Comparison of ENCODE assay signal across 9 cellular contexts in the genomic region with DNA sequence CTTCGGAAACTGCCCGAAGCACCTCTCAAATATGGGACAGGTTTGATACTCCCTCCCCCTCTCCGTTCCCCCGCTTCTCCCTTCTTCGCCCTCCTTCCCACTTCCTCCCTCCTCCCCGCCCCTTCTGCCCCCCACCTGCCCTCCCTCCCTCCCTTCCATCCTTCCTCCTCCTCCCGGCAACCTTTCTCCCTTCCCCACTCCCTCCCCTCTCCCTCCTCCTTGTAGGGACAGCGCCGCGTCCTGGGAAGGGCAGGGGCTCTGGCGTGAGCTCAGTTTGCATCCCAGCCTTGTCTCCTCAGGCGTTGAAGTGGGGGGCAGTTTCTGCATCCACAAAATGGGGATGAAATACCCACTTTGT. TPM values are rescaled to one million over a fixed set of nuclear protein-coding genes. Genes with fewer than 3 reads are reported as not detected.
DNase-seq lines count a peak whose midpoint lies in the region; ATAC-seq, FAIRE-seq and TF ChIP-seq lines count a peak whose summit lies in the region.
"Had no signal": no experiment of that assay in that cellular context is flagged by ENCODE, and none has a peak within 500 bp of the region (broad histone marks: within the 10 kb centered on the region; RNA-seq: fewer than 3 reads in every experiment).

No MANE protein-coding gene starts in this region.

- no peak overlapping the region for H4K5ac ChIP-seq in H9 (ENCODE audit: insufficient read length, low read depth, low read length)

- H3K4me1 Mint-ChIP-seq in Caco-2 (ENCODE audit: low read depth, unreplicated experiment) = no peaks in the 10 kb centered on the region
- peaks cover 25 to 33% of the 10 kb centered on the region in 2 experiments for H3K4me1 Mint-ChIP-seq in H9
- peaks cover 29% of the 10 kb centered on the region for H3K4me1 Mint-ChIP-seq in mesothelial cell of epicardium
- peaks cover 8% of the 10 kb centered on the region for H3K4me1 Mint-ChIP-seq in CD8-positive, alpha-beta T cell (ENCODE audit: low read depth)

- FAIRE-seq in GM12878 (lab: Jason Lieb, UNC) (no peak), urothelium cell line (lab: Jason Lieb, UNC) (no peak)

- H3K27ac Mint-ChIP-seq in Caco-2 (ENCODE audit: unreplicated experiment) (no peak overlapping the region), H9 (peak overlapping the region in 1 of 3 experiments; percentile 92; a peak in 2 of 7 replicates), mesothelial cell of epicardium (no peak overlapping the region)
- no peak overlapping the region for H3K27ac Mint-ChIP-seq in CD8-positive, alpha-beta T cell

- H2BK20ac ChIP-seq in H9 (ENCODE audit: low read depth, low read length, poor library complexity, severe bottlenecking) = no peak overlapping the region

- H2BK15ac ChIP-seq in H9 (ENCODE audit: low read depth, low read length) = no peak overlapping the region

- no peak overlapping the region for H2BK12ac ChIP-seq in H9 (ENCODE audit: insufficient read length, low read depth, low read length)

- no peak overlapping the region for H3K4ac ChIP-seq in H9 (ENCODE audit: low read depth, low read length)

- SMC1A ChIA-PET in GM12878 (lab: Charles Lee; ENCODE audit: uncharacterized antibody, unreplicated experiment) = interaction anchor here (0.7 to 7.1 kb wide), 13 partner anchors 16 to 272 kb away, joined by 3 to 132 read pairs (median 4); no protein-coding TSS in a partner anchor

- no peaks in the 10 kb centered on the region for H3K9me3 ChIP-seq in Caco-2
- no peaks in the 10 kb centered on the region for H3K9me3 ChIP-seq in H9 (ENCODE audit: control insufficient read depth, low read depth, low read length)
- H3K9me3 ChIP-seq in GM12878 (replicated peaks; ENCODE audit: control insufficient read depth, insufficient read depth, low read length) = no peaks in the 10 kb centered on the region
- H3K9me3 ChIP-seq in CD8-positive, alpha-beta T cell (ENCODE audit: low read length) = no peaks in the 10 kb centered on the region

- no peak overlapping the region for H4K8ac ChIP-seq in H9 (replicated peaks; ENCODE audit: insufficient read length, low read depth, low read length)

- CTCF ChIA-PET in Caco-2 (lab: Charles Lee) = interaction anchor here (0.6 to 1.1 kb wide), 2 partner anchors 165 to 491 kb away, joined by 3 read pairs; a partner anchor contains a TSS
- CTCF ChIA-PET in GM12878 (lab: Yijun Ruan, JAX) = interaction anchor here (0.8 to 11.9 kb wide), 17 partner anchors 14 to 498 kb away, joined by 3 to 133 read pairs (median 3); a partner anchor contains a TSS
- CTCF ChIA-PET in CD8-positive, alpha-beta T cell (lab: Charles Lee) = interaction anchor here (0.7 to 6.7 kb wide), 11 partner anchors 9 to 471 kb away, joined by 3 to 63 read pairs (median 5); a partner anchor contains a TSS

- no peak overlapping the region for H3T11ph ChIP-seq in H9 (ENCODE audit: low read length)

- H3K4me3 Mint-ChIP-seq in Caco-2 (ENCODE audit: unreplicated experiment) (peak overlapping the region; percentile 33), H9 (peak overlapping the region; percentile 72 to 87), mesothelial cell of epicardium (peak overlapping the region; percentile 71)
- no peak overlapping the region for H3K4me3 Mint-ChIP-seq in CD8-positive, alpha-beta T cell

- H3K18ac ChIP-seq in H9 (ENCODE audit: insufficient read length, low read depth, low read length) = no peak overlapping the region

- H3K79me1 ChIP-seq in H9 (ENCODE audit: insufficient read depth, low read depth, low read length, poor library complexity, severe bottlenecking) = no peaks in the 10 kb centered on the region

- BruUV-seq in Caco-2 (replicated peaks; lab: Mats Ljungman, UMichigan) = no TSS peak
- no TSS peak for BruUV-seq in GM12878 (replicated peaks; lab: Mats Ljungman, UMichigan)

- H3K9ac ChIP-seq in H9 (ENCODE audit: extremely low read depth, insufficient read length, low read length) = no peak overlapping the region
- H3K9ac ChIP-seq in GM12878 (ENCODE audit: control insufficient read depth, insufficient read depth, low read length) = peak overlapping the region; percentile 66

- H3K27me3 ChIP-seq in Caco-2 (replicated peaks; ENCODE audit: control insufficient read depth, insufficient read depth, low read length) (no peaks in the 10 kb centered on the region), H9 (ENCODE audit: insufficient read depth, low read length) (no peaks in the 10 kb centered on the region; the same call in 1 of the 2 replicates), GM12878 (replicated peaks in 1 of 2; ENCODE audit: control insufficient read depth in 2 of 2, insufficient read depth in 2 of 2, low read length in 1 of 2) (no peaks in the 10 kb centered on the region)
- no peaks in the 10 kb centered on the region for H3K27me3 ChIP-seq in CD8-positive, alpha-beta T cell (ENCODE audit: insufficient read depth, low read length)

- WGBS in H9 (ENCODE audit: extremely low coverage, insufficient read length, low lambda C conversion rate) = no CpG with 5 or more reads among the region's 12 CpGs
- WGBS in GM12878 (ENCODE audit: insufficient coverage, insufficient replicate concordance, low lambda C conversion rate, missing lambda C conversion rate) = 41% methylated on average over 4 of the region's 12 CpGs

- TF ChIP-seq CTCF in Caco-2 (IDR thresholded peaks at IDR 0.05; ENCODE audit: insufficient read depth in 1 of 2, low read depth in 1 of 2, low read length in 1 of 2, severe bottlenecking in 1 of 2, unreplicated experiment in 1 of 2) (no peak), H9 (conservative IDR thresholded peaks at IDR 0.05) (no peak), GM12878 (IDR thresholded peaks at IDR 0.05 in 2 of 3, conservative IDR thresholded peaks at IDR 0.05 in 1 of 3; ENCODE audit: control insufficient read depth in 2 of 3, extremely low read depth in 1 of 3, insufficient read depth in 1 of 3, low read depth in 3 of 3, low read length in 3 of 3) (no peak), mesothelial cell of epicardium (IDR thresholded peaks at IDR 0.05; ENCODE audit: unreplicated experiment) (no peak)
- no peak for TF ChIP-seq CTCF in CD8-positive, alpha-beta T cell (IDR thresholded peaks at IDR 0.05)

- DNase-seq in Caco-2 = no peak
- DNase-seq in H9 = peak; percentile 75
- no peak for DNase-seq in GM12878 (ENCODE audit: low read depth, low spot score)
- DNase-seq in mesothelial cell of epicardium (ENCODE audit: low spot score in 2 of 2, unreplicated experiment in 2 of 2) = no peak
- DNase-seq in NCI-H774 (lab: John Stamatoyannopoulos, UW) = no peak
- DNase-seq in CD8-positive, alpha-beta T cell = no peak
- no peak for DNase-seq in urothelium cell line (ENCODE audit: low spot score)
- DNase-seq: foreskin fibroblast had no signal

- no peak for TF ChIP-seq POLR2A in GM12878 (IDR thresholded peaks at IDR 0.05; ENCODE audit: low read depth, low read length)

- no peak overlapping the region for H2BK120ac ChIP-seq in H9 (ENCODE audit: low read depth, low read length, poor library complexity, severe bottlenecking)

- POLR2A ChIA-PET in Caco-2 (lab: Charles Lee) (no interaction called here), GM12878 (lab: Charles Lee) (interaction anchor here (0.6 to 3.5 kb wide), 6 partner anchors 11 to 349 kb away, joined by 3 to 19 read pairs (median 4); a partner anchor contains a TSS)
- POLR2A ChIA-PET in CD8-positive, alpha-beta T cell (lab: Charles Lee) = interaction anchor here (0.8 to 1.2 kb wide), 2 partner anchors 141 to 347 kb away, joined by 3 to 4 read pairs; a partner anchor contains a TSS

- H3K4me2 ChIP-seq in H9 (ENCODE audit: insufficient read depth, insufficient read length, low read length) (peak overlapping the region; percentile 65), GM12878 (ENCODE audit: control insufficient read depth, insufficient read depth) (peak overlapping the region; percentile 89)

- H3K4me1 ChIP-seq in Caco-2 = no peaks in the 10 kb centered on the region
- no peaks in the 10 kb centered on the region for H3K4me1 ChIP-seq in H9 (ENCODE audit: insufficient read depth, low read length)
- peaks cover 13% of the 10 kb centered on the region for H3K4me1 ChIP-seq in GM12878 (ENCODE audit: control insufficient read depth, insufficient read depth, low read length)
- peaks cover 6% of the 10 kb centered on the region for H3K4me1 ChIP-seq in CD8-positive, alpha-beta T cell (ENCODE audit: insufficient read depth, low read length)

- H4K20me1 ChIP-seq in H9 (ENCODE audit: control insufficient read depth, insufficient read depth, insufficient read length) (no peaks in the 10 kb centered on the region), GM12878 (ENCODE audit: control insufficient read depth, insufficient read depth) (no peaks in the 10 kb centered on the region)

- RAD21 ChIA-PET in GM12878 (lab: Charles Lee; ENCODE audit: unreplicated experiment) = interaction anchor here (0.8 to 12.1 kb wide), 14 partner anchors 19 to 497 kb away, joined by 3 to 97 read pairs (median 4); a partner anchor contains a TSS

- H3K36me3 Mint-ChIP-seq in Caco-2 (ENCODE audit: insufficient read depth, unreplicated experiment) (no peaks in the 10 kb centered on the region), H9 (ENCODE audit: insufficient read depth in 1 of 3, low read depth in 3 of 3) (no peaks in the 10 kb centered on the region), mesothelial cell of epicardium (no peaks in the 10 kb centered on the region)
- H3K36me3 Mint-ChIP-seq in CD8-positive, alpha-beta T cell = no peaks in the 10 kb centered on the region
- H3K36me3 Mint-ChIP-seq: naive thymus-derived CD8-positive, alpha-beta T cell had no signal

- intact Hi-C loops in Caco-2 (cut with micrococcal nuclease; ENCODE audit: unreplicated experiment) (loop anchor here (5.0 kb wide), 2 partner anchors 56 to 71 kb away; no protein-coding TSS in a partner anchor), GM12878 (cut with micrococcal nuclease; ENCODE audit: unreplicated experiment) (loop anchor here (2.0 to 5.0 kb wide), 3 partner anchors 174 to 605 kb away; a partner anchor contains a TSS)
- intact Hi-C loops in CD8-positive, alpha-beta T cell (cut with DNase I, micrococcal nuclease) = loop anchor here in 1 of 2 experiments (5.0 kb wide), 2 partner anchors 141 to 171 kb away; no protein-coding TSS in a partner anchor

- H3K27me3 Mint-ChIP-seq in Caco-2 (ENCODE audit: insufficient read depth, unreplicated experiment) (no peaks in the 10 kb centered on the region), H9 (ENCODE audit: low read depth) (peaks cover 36% of the 10 kb centered on the region), mesothelial cell of epicardium (ENCODE audit: low read depth) (peaks cover 13% of the 10 kb centered on the region)
- H3K27me3 Mint-ChIP-seq in CD8-positive, alpha-beta T cell (ENCODE audit: low read depth) = no peaks in the 10 kb centered on the region

- TF ChIP-seq EP300 in GM12878 (IDR thresholded peaks at IDR 0.05; ENCODE audit: borderline replicate concordance in 1 of 2, control insufficient read depth in 1 of 2, low read depth in 2 of 2, low read length in 2 of 2) = no peak

- no peaks in the 10 kb centered on the region for H3K79me2 ChIP-seq in H9 (ENCODE audit: insufficient read depth, low read length)
- peaks cover 28% of the 10 kb centered on the region for H3K79me2 ChIP-seq in GM12878 (ENCODE audit: control insufficient read depth, insufficient read depth, low read length)

- no peak overlapping the region for H3K14ac ChIP-seq in H9 (ENCODE audit: insufficient read depth, low read length)

- no peak overlapping the region for H4K91ac ChIP-seq in H9 (ENCODE audit: insufficient read length, low read depth, low read length)

- in situ Hi-C loops in GM12878 (cut with MboI) = loop anchor here (5.0 kb wide), 2 partner anchors 271 to 471 kb away; a partner anchor contains a TSS

- no peaks in the 10 kb centered on the region for H3K36me3 ChIP-seq in Caco-2 (ENCODE audit: control insufficient read depth, insufficient read depth, low read length)
- no peaks in the 10 kb centered on the region; a peak in 1 of 4 replicates for H3K36me3 ChIP-seq in GM12878 (ENCODE audit: control insufficient read depth in 2 of 2, insufficient read depth in 2 of 2, low read length in 1 of 2)
- no peaks in the 10 kb centered on the region for H3K36me3 ChIP-seq in CD8-positive, alpha-beta T cell (ENCODE audit: insufficient read depth, low read length)

- no peak overlapping the region for H2BK5ac ChIP-seq in H9 (ENCODE audit: insufficient read length, low read length)

- no peak overlapping the region for H3K23ac ChIP-seq in H9 (ENCODE audit: insufficient read length, low read depth, low read length)

- no peak for ATAC-seq in GM12878
- ATAC-seq in CD8-positive, alpha-beta T cell = no peak

- H3K9me3 Mint-ChIP-seq in Caco-2 (ENCODE audit: unreplicated experiment) (no peaks in the 10 kb centered on the region), H9 (no peaks in the 10 kb centered on the region; a peak in 1 of 5 replicates), mesothelial cell of epicardium (no peaks in the 10 kb centered on the region)
- no peaks in the 10 kb centered on the region for H3K9me3 Mint-ChIP-seq in CD8-positive, alpha-beta T cell
- H3K9me3 Mint-ChIP-seq: naive thymus-derived CD8-positive, alpha-beta T cell had no signal

- TF ChIP-seq RAD21 in GM12878 (IDR thresholded peaks at IDR 0.05; ENCODE audit: insufficient read depth, low read depth, low read length) = no peak

- H3K56ac ChIP-seq in H9 (ENCODE audit: insufficient read length, low read depth, low read length) = no peak overlapping the region

- no peak overlapping the region for H2AFZ ChIP-seq in H9 (ENCODE audit: low read length)
- H2AFZ ChIP-seq in GM12878 (ENCODE audit: control insufficient read depth, low read depth, low read length) = peak overlapping the region; percentile 76

- no peak overlapping the region for H3K27ac ChIP-seq in H9 (ENCODE audit: insufficient read length, low read depth, low read length)
- H3K27ac ChIP-seq in GM12878 (ENCODE audit: control insufficient read depth, insufficient read depth) = peak overlapping the region; percentile 81
- H3K27ac ChIP-seq in CD8-positive, alpha-beta T cell (ENCODE audit: low read depth, low read length) = no peak overlapping the region

- peaks cover 6% of the 10 kb centered on the region for H3K23me2 ChIP-seq in H9 (ENCODE audit: insufficient read length, low read depth, low read length, poor library complexity, severe bottlenecking)

- H2AK5ac ChIP-seq in H9 (ENCODE audit: insufficient read length, low read length) = no peak overlapping the region

- H3K4me3 ChIP-seq in Caco-2 (ENCODE audit: low read depth, low read length) (no peak overlapping the region; the same call in 1 of the 2 replicates), GM12878 (peak overlapping the region; percentile 78)
- no peak overlapping the region for H3K4me3 ChIP-seq in CD8-positive, alpha-beta T cell (ENCODE audit: low read depth, low read length)

RNA-seq across cellular contexts. Expression of a gene that starts 6.1 kb away (rescaled TPM):
- total RNA-seq in Caco-2 (2022) = not detected in 2 replicates
- 0.55 and 0.68 TPM in 2 replicates for total RNA-seq in H9 (2021)
- 9.2 and 10.3 TPM in 2 replicates for total RNA-seq in GM12878 (2013; cell fraction: nucleolus; rRNA removed)
- total RNA-seq in GM12878 (2014; rRNA removed) = 0.16 and 0.34 TPM in 2 replicates
- 0.13 and 0.32 TPM in 2 replicates for total RNA-seq in GM12878 (2014; rRNA removed; fragmentation: Illumina TruSeq; extraction: Trizol)
- 0.29 and 0.36 TPM in 2 replicates for total RNA-seq in GM12878 (2021)
- 0.22 TPM for polyA plus RNA-seq in GM12878 (2011; ENCODE audit: low read depth)
- polyA plus RNA-seq in GM12878 (2011; rRNA removed) = 0.84 and 1.3 TPM in 2 replicates
- 1.8 and 1.9 TPM in 2 replicates for polyA plus RNA-seq in GM12878 (2011; cell fraction: cytosol; rRNA removed)
- polyA plus RNA-seq in GM12878 (2011; cell fraction: nucleus; rRNA removed) = 2.5 and 2.6 TPM in 2 replicates
- polyA plus RNA-seq in GM12878 (2012) = 0.69 and 0.70 TPM in 2 replicates
- polyA plus RNA-seq in GM12878 (2014; fragmentation: Illumina TruSeq; extraction: Trizol) = 0.13 and 0.24 TPM in 2 replicates
- polyA plus RNA-seq in GM12878 (2014; fragmentation: Nextera tagmentation; extraction: Ambion mirVana) = not detected
- polyA plus RNA-seq in GM12878 (2014; rRNA removed) = 0.10 and 0.15 TPM in 2 replicates
- under 1 TPM in 1 of 2 experiments, not detected in 1; 0.20 TPM for polyA plus RNA-seq in GM12878 (2016; fragmentation: Nextera tagmentation; extraction: Ambion mirVana)
- 2.0 and 2.9 TPM in 2 replicates for polyA minus RNA-seq in GM12878 (2011; rRNA and poly(A)+ RNA removed)
- polyA minus RNA-seq in GM12878 (2011; cell fraction: cytosol; rRNA and poly(A)+ RNA removed) = 0.73 and 3.9 TPM in 2 replicates
- polyA minus RNA-seq in GM12878 (2011; cell fraction: nucleus; rRNA and poly(A)+ RNA removed) = 0.96 and 0.97 TPM in 2 replicates
- total RNA-seq in mesothelial cell of epicardium = 0.27 to 0.34 TPM (median 0.32 TPM) in 3 replicates
- total RNA-seq in CD8-positive, alpha-beta T cell = not detected
- polyA plus RNA-seq: naive thymus-derived CD8-positive, alpha-beta T cell had no signal
